ENCODE assay signal across 8 cellular contexts in genomic region chr1:203796223-203796747, GRCh38. TPM values are rescaled to one million over a fixed set of nuclear protein-coding genes. Genes with fewer than 3 reads are reported as not detected.
A peak's percentile ranks its signal among the peaks of the same experiment; 100 is the strongest.
DNase-seq lines count a peak whose midpoint lies in the region; ATAC-seq and TF ChIP-seq lines count a peak whose summit lies in the region.

No MANE protein-coding gene starts in this region.

- peaks cover 42% of the 10 kb centered on the region for H3K4me1 Mint-ChIP-seq in stimulated activated naive CD8-positive, alpha-beta T cell treated with anti-CD3 and anti-CD28 coated beads, Interleukin-15, amount 100 ng/mL, for 72 hours

- H2AK5ac ChIP-seq in mesenchymal stem cell (ENCODE audit: low read length, severe bottlenecking): peak overlapping the region; percentile 74

- peak overlapping the region; percentile 97 for H2BK120ac ChIP-seq in mesenchymal stem cell (ENCODE audit: low read depth, low read length)

- H2BK15ac ChIP-seq in mesenchymal stem cell (ENCODE audit: low read depth, poor library complexity, severe bottlenecking): no peak overlapping the region

- H2BK5ac ChIP-seq in mesenchymal stem cell (ENCODE audit: low read depth, low read length, poor library complexity, severe bottlenecking): peak overlapping the region; percentile 71

- under 1% methylated on average over 12 of the region's 14 CpGs for WGBS in mesenchymal stem cell

- H2BK12ac ChIP-seq in mesenchymal stem cell (ENCODE audit: low read length in 2 of 2): peak overlapping the region in 1 of 2 experiments; percentile 24

- peak overlapping the region; percentile 75 to 85 for H3K18ac ChIP-seq in mesenchymal stem cell (ENCODE audit: low read depth in 1 of 2, low read length in 2 of 2)

- H3K23ac ChIP-seq in mesenchymal stem cell (ENCODE audit: low read length in 2 of 2): no peak overlapping the region

- H3K9me3 Mint-ChIP-seq in stimulated activated naive CD8-positive, alpha-beta T cell treated with anti-CD3 and anti-CD28 coated beads, Interleukin-15, amount 100 ng/mL, for 72 hours: peaks cover 4 to 7% of the 10 kb centered on the region in 2 donors

- H3K14ac ChIP-seq in mesenchymal stem cell (ENCODE audit: low read length in 2 of 2): peak overlapping the region in 1 of 2 experiments; percentile 70

- no peaks in the 10 kb centered on the region for H3K27me3 Mint-ChIP-seq in stimulated activated naive CD8-positive, alpha-beta T cell treated with anti-CD3 and anti-CD28 coated beads, Interleukin-15, amount 100 ng/mL, for 72 hours

- H3K9ac ChIP-seq in mesenchymal stem cell (ENCODE audit: low read length): peak overlapping the region; percentile 96

- ATAC-seq in HG02943 (IDR thresholded peaks at IDR 0.05; ENCODE audit: low read depth, unreplicated experiment): peak; percentile 22
- ATAC-seq in stimulated activated naive CD8-positive, alpha-beta T cell treated with anti-CD3 and anti-CD28 coated beads, Interleukin-15, amount 100 ng/mL, for 72 hours: peak; percentile 27

- TF ChIP-seq CTCF in GM06990 (IDR thresholded peaks at IDR 0.05; ENCODE audit: insufficient read depth, low read length, poor library complexity, severe bottlenecking): no peak
- no peak for TF ChIP-seq CTCF in coronary artery (IDR thresholded peaks at IDR 0.05)

- peak overlapping the region; percentile 94 to 98 for H3K27ac ChIP-seq in coronary artery
- H3K27ac ChIP-seq in mesenchymal stem cell (ENCODE audit: low read length, poor library complexity, severe bottlenecking): peak overlapping the region; percentile 97

- H2AFZ ChIP-seq in mesenchymal stem cell (ENCODE audit: low read depth, low read length): no peak overlapping the region

- no peaks in the 10 kb centered on the region for H3K79me1 ChIP-seq in mesenchymal stem cell (replicated peaks; ENCODE audit: low read length, poor library complexity, severe bottlenecking)

- H3K4me3 Mint-ChIP-seq in stimulated activated naive CD8-positive, alpha-beta T cell treated with anti-CD3 and anti-CD28 coated beads, Interleukin-15, amount 100 ng/mL, for 72 hours: peak overlapping the region; percentile 86 to 88

- H3K4me3 ChIP-seq in GM06990 (replicated peaks; ENCODE audit: low read depth, low read length) (peak overlapping the region; percentile 64), coronary artery (peak overlapping the region; percentile 92), mesenchymal stem cell (ENCODE audit: insufficient read depth in 1 of 2, low read depth in 1 of 2, low read length in 2 of 2) (peak overlapping the region; percentile 70 to 96)

- H3K9me3 ChIP-seq in mesenchymal stem cell (ENCODE audit: control insufficient read depth, low read length): peaks cover 2% of the 10 kb centered on the region

- peak overlapping the region; percentile 70 for H4K91ac ChIP-seq in mesenchymal stem cell (ENCODE audit: low read length)

- H3K27me3 ChIP-seq in GM06990 (replicated peaks; ENCODE audit: control insufficient read depth, insufficient read depth, low read length): no peaks in the 10 kb centered on the region
- no peaks in the 10 kb centered on the region for H3K27me3 ChIP-seq in mesenchymal stem cell (ENCODE audit: control insufficient read depth in 1 of 2, insufficient read depth in 1 of 2, low read length in 2 of 2)

- DNase-seq in GM06990 (ENCODE audit: extremely low read depth, insufficient read length): peak; percentile 23
- peak; percentile 21 for DNase-seq in SW480 (ENCODE audit: low spot score)
- DNase-seq in coronary artery (ENCODE audit: low spot score): no peak
- peak; percentile 66 for DNase-seq in mesenchymal stem cell
- peak in 1 of 2 donors; percentile 24 for DNase-seq in stimulated activated naive CD8-positive, alpha-beta T cell treated with anti-CD3 and anti-CD28 coated beads, Interleukin-15, amount 100 ng/mL, for 72 hours
- DNase-seq in HuH-7.5 (ENCODE audit: low spot score): no peak
- no peak for DNase-seq in GF-D8 (lab: John Stamatoyannopoulos, UW)

- peak overlapping the region; percentile 96 to 98 for H3K27ac Mint-ChIP-seq in stimulated activated naive CD8-positive, alpha-beta T cell treated with anti-CD3 and anti-CD28 coated beads, Interleukin-15, amount 100 ng/mL, for 72 hours

- H3K4me1 ChIP-seq in mesenchymal stem cell (ENCODE audit: control insufficient read depth, insufficient read depth, low read depth, low read length): peaks cover 2% of the 10 kb centered on the region

- peak overlapping the region; percentile 54 for H3K4me2 ChIP-seq in mesenchymal stem cell (ENCODE audit: low read length, poor library complexity, severe bottlenecking)

- peak overlapping the region; percentile 27 for H4K8ac ChIP-seq in mesenchymal stem cell (ENCODE audit: low read length)

- H3K4ac ChIP-seq in mesenchymal stem cell (ENCODE audit: low read depth in 1 of 2, low read length in 2 of 2): peak overlapping the region in 1 of 2 experiments; percentile 81

- H3K36me3 ChIP-seq in GM06990 (ENCODE audit: control insufficient read depth, insufficient read depth, low read length) (peaks cover 7% of the 10 kb centered on the region), mesenchymal stem cell (ENCODE audit: control insufficient read depth in 1 of 2, insufficient read depth in 2 of 2, low read depth in 1 of 2, low read length in 2 of 2) (peaks cover 7 to 27% of the 10 kb centered on the region in 2 experiments)

RNA-seq across cellular contexts. Expression of gene ZBED6, which starts 0.9 kb away (rescaled TPM):
- polyA plus RNA-seq in mesenchymal stem cell (2013, experiment 1 of 2): 18.9 TPM
- polyA plus RNA-seq in mesenchymal stem cell (2013, experiment 2 of 2): 18.6 TPM

RNA-seq across cellular contexts. Expression of gene ZC3H11A, which starts 0.9 kb away (rescaled TPM):
- polyA plus RNA-seq in mesenchymal stem cell (2013, experiment 1 of 2): 47.8 TPM
- polyA plus RNA-seq in mesenchymal stem cell (2013, experiment 2 of 2): 44.7 TPM

RNA-seq across cellular contexts. Expression of gene LAX1, which starts 31.3 kb away (rescaled TPM):
- polyA plus RNA-seq in mesenchymal stem cell (2013, experiment 1 of 2): not detected
- polyA plus RNA-seq in mesenchymal stem cell (2013, experiment 2 of 2): 0.01 TPM

Comparison
In these comparisons a context has a peak if more than half of its experiments do, and no peak if none do; other contexts are left out.
1. DNase-seq: peak in GM06990 (single experiment), SW480 (single experiment) and mesenchymal stem cell (single experiment); none in coronary artery (single experiment), HuH-7.5 (single experiment) and GF-D8 (single experiment).
2. Peak in every context shown above with its lines, with median percentiles within 50 percentile points of each other: H3K4me3 ChIP-seq.